In genomic region chr18:2083691-2084090, GRCh38 we compare ENCODE assay signal across 12 cellular contexts.
DNase-seq lines count a peak whose midpoint lies in the region; ATAC-seq and TF ChIP-seq lines count a peak whose summit lies in the region.
"Had no signal": no experiment of that assay in that cellular context is flagged by ENCODE, and none has a peak within 500 bp of the region (broad histone marks: within the 10 kb centered on the region; RNA-seq: fewer than 3 reads in every experiment).

No MANE protein-coding gene starts in this region.

- no peak overlapping the region for H3K4me2 ChIP-seq in mammary epithelial cell (ENCODE audit: insufficient read depth, low read depth, low read length)
- H3K4me2 ChIP-seq: BLaER1 had no signal

- H3K27me3 ChIP-seq in mammary epithelial cell (ENCODE audit: insufficient read depth, low read length) = no peaks in the 10 kb centered on the region
- H3K27me3 ChIP-seq: BLaER1 had no signal

- H3K9ac ChIP-seq in mammary epithelial cell (ENCODE audit: insufficient read depth, low read length) = no peak overlapping the region
- H3K9ac ChIP-seq: BLaER1 had no signal

- H3K4me3 Mint-ChIP-seq in activated T-cell treated with anti-CD3 and anti-CD28 coated beads, Interleukin-2, amount 50 U/mL, for 72 hours = no peak overlapping the region
- H3K4me3 Mint-ChIP-seq in stimulated activated naive CD8-positive, alpha-beta T cell treated with anti-CD3 and anti-CD28 coated beads, Interleukin-15, amount 100 ng/mL, for 72 hours = no peak overlapping the region
- H3K4me3 Mint-ChIP-seq: naive B cell had no signal

- peak; percentile 79 to 90 for TF ChIP-seq CTCF in mammary epithelial cell (conservative IDR thresholded peaks at IDR 0.05 in 1 of 2, IDR thresholded peaks at IDR 0.05 in 1 of 2; ENCODE audit: extremely low read depth in 1 of 2, insufficient read depth in 1 of 2, low read depth in 1 of 2, low read length in 2 of 2)

- no peak overlapping the region for H3K27ac Mint-ChIP-seq in activated T-cell treated with anti-CD3 and anti-CD28 coated beads, Interleukin-2, amount 50 U/mL, for 72 hours
- no peak overlapping the region for H3K27ac Mint-ChIP-seq in stimulated activated naive CD8-positive, alpha-beta T cell treated with anti-CD3 and anti-CD28 coated beads, Interleukin-15, amount 100 ng/mL, for 72 hours
- H3K27ac Mint-ChIP-seq: naive B cell had no signal

- in situ Hi-C loops in mammary epithelial cell (cut with MboI; ENCODE audit: low sequenced_read_pairs in 2 of 2) = loop anchor here (10.0 to 25.0 kb wide), 3 partner anchors 171 to 1221 kb away; no protein-coding TSS in a partner anchor

- H3K9me3 Mint-ChIP-seq in activated T-cell treated with anti-CD3 and anti-CD28 coated beads, Interleukin-2, amount 50 U/mL, for 72 hours = no peaks in the 10 kb centered on the region
- H3K9me3 Mint-ChIP-seq in stimulated activated naive CD8-positive, alpha-beta T cell treated with anti-CD3 and anti-CD28 coated beads, Interleukin-15, amount 100 ng/mL, for 72 hours = no peaks in the 10 kb centered on the region

- no peaks in the 10 kb centered on the region for H3K36me3 Mint-ChIP-seq in activated T-cell treated with anti-CD3 and anti-CD28 coated beads, Interleukin-2, amount 50 U/mL, for 72 hours (ENCODE audit: insufficient read depth in 2 of 2)
- H3K36me3 Mint-ChIP-seq: naive B cell had no signal

- H3K4me1 Mint-ChIP-seq in activated T-cell treated with anti-CD3 and anti-CD28 coated beads, Interleukin-2, amount 50 U/mL, for 72 hours (ENCODE audit: low read depth) = no peaks in the 10 kb centered on the region
- no peaks in the 10 kb centered on the region for H3K4me1 Mint-ChIP-seq in stimulated activated naive CD8-positive, alpha-beta T cell treated with anti-CD3 and anti-CD28 coated beads, Interleukin-15, amount 100 ng/mL, for 72 hours
- H3K4me1 Mint-ChIP-seq: naive B cell had no signal

- no peak overlapping the region for H2AFZ ChIP-seq in mammary epithelial cell (ENCODE audit: low read depth, low read length)

- dilution Hi-C loops in mammary epithelial cell (cut with HindIII; ENCODE audit: low sequenced_read_pairs) = no loop called here

- no peaks in the 10 kb centered on the region for H3K27me3 Mint-ChIP-seq in activated T-cell treated with anti-CD3 and anti-CD28 coated beads, Interleukin-2, amount 50 U/mL, for 72 hours (ENCODE audit: low read depth)
- H3K27me3 Mint-ChIP-seq in stimulated activated naive CD8-positive, alpha-beta T cell treated with anti-CD3 and anti-CD28 coated beads, Interleukin-15, amount 100 ng/mL, for 72 hours = no peaks in the 10 kb centered on the region

- BruUV-seq in mammary epithelial cell (replicated peaks; lab: Mats Ljungman, UMichigan) = no TSS peak

- no peak overlapping the region for H3K27ac ChIP-seq in mammary epithelial cell (ENCODE audit: insufficient read depth, low read depth, low read length)
- H3K27ac ChIP-seq: BLaER1, epithelial cell of prostate had no signal

- CTCF ChIA-PET in mammary epithelial cell (lab: Charles Lee; ENCODE audit: low non-redundant PET) = interaction anchor here (0.6 to 0.7 kb wide), 3 partner anchors 16 to 792 kb away, joined by 3 to 5 read pairs (median 3); no protein-coding TSS in a partner anchor

- no peaks in the 10 kb centered on the region for H3K79me2 ChIP-seq in mammary epithelial cell (ENCODE audit: insufficient read depth, low read length)

- H3K36me3 ChIP-seq in mammary epithelial cell (ENCODE audit: insufficient read depth, low read length) = no peaks in the 10 kb centered on the region
- H3K36me3 ChIP-seq: BLaER1 had no signal

- H3K4me1 ChIP-seq in mammary epithelial cell (ENCODE audit: insufficient read depth, low read length) = no peaks in the 10 kb centered on the region

- no peaks in the 10 kb centered on the region for H4K20me1 ChIP-seq in mammary epithelial cell (ENCODE audit: insufficient read depth, low read length)
- H4K20me1 ChIP-seq: BLaER1 had no signal

- 41% methylated on average over 3 of the region's 3 CpGs for WGBS in mammary epithelial cell (ENCODE audit: low coverage, missing lambda C conversion rate)

- peak; percentile 50 to 56 for ATAC-seq in activated T-cell treated with anti-CD3 and anti-CD28 coated beads, Interleukin-2, amount 50 U/mL, for 72 hours (replicated peaks in 1 of 2)
- peak; percentile 55 for ATAC-seq in stimulated activated naive CD8-positive, alpha-beta T cell treated with anti-CD3 and anti-CD28 coated beads, Interleukin-15, amount 100 ng/mL, for 72 hours
- ATAC-seq in GM18517 (IDR thresholded peaks at IDR 0.05; ENCODE audit: unreplicated experiment) = no peak
- no peak for ATAC-seq in GM21381 (IDR thresholded peaks at IDR 0.05; ENCODE audit: unreplicated experiment)

- DNase-seq in activated T-cell treated with anti-CD3 and anti-CD28 coated beads, Interleukin-2, amount 50 U/mL, for 72 hours = peak; percentile 3 to 5
- no peak for DNase-seq in activated T-cell treated with anti-CD3 and anti-CD28 coated beads, Interleukin-2, amount 50 U/mL, for 48 hours
- peak; percentile 27 for DNase-seq in M059J (ENCODE audit: low read depth)
- peak; percentile 37 for DNase-seq in mammary epithelial cell
- DNase-seq in stimulated activated naive CD8-positive, alpha-beta T cell treated with anti-CD3 and anti-CD28 coated beads, Interleukin-15, amount 100 ng/mL, for 72 hours = no peak
- DNase-seq in NCI-H345 (lab: John Stamatoyannopoulos, UW) = no peak
- DNase-seq: activated effector memory CD4-positive, alpha-beta T cell treated with Interleukin-2 at 50 U/mL for 16 hours; naive B cell had no signal

- intact Hi-C loops in mammary epithelial cell (cut with micrococcal nuclease) = loop anchor here (1.0 to 5.0 kb wide), 6 partner anchors 51 to 1218 kb away; no protein-coding TSS in a partner anchor

- no peak overlapping the region for H3K4me3 ChIP-seq in mammary epithelial cell (replicated peaks in 1 of 3; ENCODE audit: insufficient read depth in 1 of 3, low read depth in 2 of 3, low read length in 3 of 3)
- H3K4me3 ChIP-seq: BLaER1 had no signal

- H3K9me3 ChIP-seq in mammary epithelial cell (replicated peaks; ENCODE audit: insufficient read depth, low read length) = no peaks in the 10 kb centered on the region
- H3K9me3 ChIP-seq: BLaER1 had no signal

Comparison
In these comparisons a context has a peak if more than half of its experiments do, and no peak if none do; other contexts are left out.
1. DNase-seq: peak in activated T-cell treated with anti-CD3 and anti-CD28 coated beads, Interleukin-2, amount 50 U/mL, for 72 hours (2 of 2), M059J (single experiment) and mammary epithelial cell (single experiment); none in activated T-cell treated with anti-CD3 and anti-CD28 coated beads, Interleukin-2, amount 50 U/mL, for 48 hours (0 of 2), stimulated activated naive CD8-positive, alpha-beta T cell treated with anti-CD3 and anti-CD28 coated beads, Interleukin-15, amount 100 ng/mL, for 72 hours (0 of 2) and NCI-H345 (single experiment).
2. ATAC-seq: peak in activated T-cell treated with anti-CD3 and anti-CD28 coated beads, Interleukin-2, amount 50 U/mL, for 72 hours (2 of 2) and stimulated activated naive CD8-positive, alpha-beta T cell treated with anti-CD3 and anti-CD28 coated beads, Interleukin-15, amount 100 ng/mL, for 72 hours (single experiment); none in GM18517 (single experiment) and GM21381 (single experiment).